In genomic region chr19:3050016-3050415, GRCh38 we compare ENCODE assay signal across 1 cellular context. TPM values are rescaled to one million over a fixed set of nuclear protein-coding genes. Genes with fewer than 3 reads are reported as not detected.
"Had no signal": no experiment of that assay in that cellular context is flagged by ENCODE, and none has a peak within 500 bp of the region (broad histone marks: within the 10 kb centered on the region; RNA-seq: fewer than 3 reads in every experiment).

No MANE protein-coding gene starts in this region.

RNA-seq across cellular contexts. Expression of gene TLE2, which starts 20.9 kb away (rescaled TPM):
- total RNA-seq: HT1080 had no signal
